ENCODE assay signal across 10 cellular contexts in the genomic region with DNA sequence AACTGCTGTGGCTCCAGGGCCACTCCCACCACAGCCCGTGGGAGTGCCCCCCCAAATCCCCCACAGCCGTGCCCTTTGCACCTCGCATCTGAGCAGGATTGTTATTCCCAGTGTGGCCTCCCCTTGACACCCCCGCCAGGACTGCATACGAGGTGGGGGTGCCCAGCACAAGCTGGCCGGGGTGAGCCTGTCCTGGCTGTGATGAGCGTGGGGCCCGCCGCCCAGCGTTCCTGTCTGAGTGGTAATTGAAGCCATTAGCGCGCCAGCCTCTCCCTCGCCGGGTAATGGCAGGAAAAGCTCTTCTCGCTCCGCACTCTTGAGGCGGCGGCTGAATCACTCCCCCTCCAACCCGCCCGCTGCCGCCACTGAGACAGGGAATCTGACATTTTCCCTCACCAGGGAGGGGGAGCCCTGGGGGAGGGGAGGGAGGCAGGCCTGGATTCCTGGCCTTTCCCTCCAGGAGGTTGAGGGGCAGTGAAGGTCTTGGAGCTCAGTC. TPM values are rescaled to one million over a fixed set of nuclear protein-coding genes. Genes with fewer than 3 reads are reported as not detected.
DNase-seq lines count a peak whose midpoint lies in the region; ATAC-seq and TF ChIP-seq lines count a peak whose summit lies in the region.
"Had no signal": no experiment of that assay in that cellular context is flagged by ENCODE, and none has a peak within 500 bp of the region (broad histone marks: within the 10 kb centered on the region; RNA-seq: fewer than 3 reads in every experiment).

No MANE protein-coding gene starts in this region.

- no peak for TF ChIP-seq CTCF in retinal pigment epithelial cell (conservative IDR thresholded peaks at IDR 0.05; ENCODE audit: low read depth, low read length)

- DNase-seq in GM03348 (ENCODE audit: low spot score) (peak; percentile 88), SK-N-DZ (ENCODE audit: low spot score) (peak; percentile 72), hypothalamus (lab: John Stamatoyannopoulos, UW) (peak in 29 of 51 donors; percentile 19 to 70 (median 47)), retinal pigment epithelial cell (ENCODE audit: low read depth) (no peak), RPMI8226 (no peak)
- no peak for DNase-seq in activated CD8-positive, alpha-beta memory T cell treated with anti-CD3 and anti-CD28 coated beads, Interleukin-2, amount 50 U/mL, for 4 hours
- DNase-seq in activated CD4-positive, alpha-beta T cell treated with anti-CD3 and anti-CD28 coated beads, Interleukin-2, amount 50 U/mL, for 48 hours: no peak
- DNase-seq: activated CD4-positive, alpha-beta T cell treated with anti-CD3 and anti-CD28 coated beads, Interleukin-2, amount 50 U/mL, for 4 hours; cerebellar nuclear complex had no signal

- peak overlapping the region; percentile 12 for H3K4me3 ChIP-seq in retinal pigment epithelial cell (ENCODE audit: low read length)

- no peak for ATAC-seq in GM18861 (IDR thresholded peaks at IDR 0.05; ENCODE audit: unreplicated experiment)

RNA-seq across cellular contexts. Expression of a gene that starts 27.7 kb away (rescaled TPM):
- 22.6 and 33.7 TPM in 2 replicates for polyA plus RNA-seq in SK-N-DZ (2014; cell fraction: cytosol; rRNA removed)
- 27.5 and 42.1 TPM in 2 replicates for polyA plus RNA-seq in SK-N-DZ (2014; cell fraction: nucleus; rRNA removed)

Comparison
In these comparisons a context has a peak if more than half of its experiments do, and no peak if none do; other contexts are left out.
1. DNase-seq: peak in GM03348 (single experiment), SK-N-DZ (single experiment) and hypothalamus (29 of 51); none in retinal pigment epithelial cell (single experiment), activated CD8-positive, alpha-beta memory T cell treated with anti-CD3 and anti-CD28 coated beads, Interleukin-2, amount 50 U/mL, for 4 hours (single experiment), activated CD4-positive, alpha-beta T cell treated with anti-CD3 and anti-CD28 coated beads, Interleukin-2, amount 50 U/mL, for 48 hours (0 of 2) and RPMI8226 (single experiment).